23 cellular contexts compared by ENCODE assay signal in the genomic region with DNA sequence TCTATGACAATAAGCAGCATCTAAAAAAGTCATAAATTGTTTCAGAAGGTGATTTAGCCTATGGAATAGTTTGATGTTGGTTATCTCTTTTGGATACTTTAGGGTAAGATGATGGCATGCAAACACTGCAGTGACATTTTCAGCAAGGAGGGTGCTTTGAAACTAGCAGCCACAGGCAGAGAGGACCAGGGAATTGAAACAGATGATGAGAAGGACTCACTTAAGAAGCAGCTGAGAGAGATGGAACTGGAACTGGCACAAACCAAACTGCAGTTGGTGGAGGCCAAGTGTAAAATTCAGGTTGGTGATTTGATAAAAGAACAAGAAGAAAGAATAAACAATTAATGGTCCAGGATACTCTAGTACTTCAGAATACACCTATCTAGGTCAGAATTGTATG. TPM values are rescaled to one million over a fixed set of nuclear protein-coding genes. Genes with fewer than 3 reads are reported as not detected.
A peak's percentile ranks its signal among the peaks of the same experiment; 100 is the strongest.
DNase-seq lines count a peak whose midpoint lies in the region; ATAC-seq lines count a peak whose summit lies in the region.
"Had no signal": no experiment of that assay in that cellular context is flagged by ENCODE, and none has a peak within 500 bp of the region (broad histone marks: within the 10 kb centered on the region; RNA-seq: fewer than 3 reads in every experiment).

No MANE protein-coding gene starts in this region.

- POLR2A ChIA-PET in CD4-positive, alpha-beta memory T cell (lab: Charles Lee; ENCODE audit: partially characterized antibody), result interaction anchor here (0.8 to 1.9 kb wide), 6 partner anchors 11 to 188 kb away, joined by 3 to 28 read pairs (median 9); a partner anchor contains a TSS

- no peaks in the 10 kb centered on the region for H3K27me3 Mint-ChIP-seq in CD4-positive, alpha-beta memory T cell
- H3K27me3 Mint-ChIP-seq in immature natural killer cell (ENCODE audit: low read depth in 3 of 3), result peaks cover 0 to 4% (median 3%) of the 10 kb centered on the region in 3 donors
- H3K27me3 Mint-ChIP-seq: progenitor cell of endocrine pancreas, type B pancreatic cell had no signal

- H4K20me1 ChIP-seq in Karpas-422 (ENCODE audit: insufficient read depth, low read depth, low read length), result no peaks in the 10 kb centered on the region

- H3K4me3 ChIP-seq in CD4-positive, alpha-beta memory T cell (ENCODE audit: low read length in 2 of 2), result no peak overlapping the region
- H3K4me3 ChIP-seq in Karpas-422 (ENCODE audit: low read length), result no peak overlapping the region
- H3K4me3 ChIP-seq: GM23248 had no signal

- CTCF ChIA-PET in CD4-positive, alpha-beta memory T cell (lab: Charles Lee; ENCODE audit: partially characterized antibody), result interaction anchor here (1.3 to 1.9 kb wide), 4 partner anchors 10 to 218 kb away, joined by 3 to 8 read pairs (median 4); no protein-coding TSS in a partner anchor

- no peak for DNase-seq in CD4-positive, alpha-beta memory T cell
- no peak for DNase-seq in Karpas-422
- no peak for DNase-seq in immature natural killer cell
- DNase-seq in NCI-H446 treated with DMSO at 0.1 percent for 48 hours (lab: John Stamatoyannopoulos, UW), result no peak
- DNase-seq in SW480 (ENCODE audit: low spot score), result no peak
- no peak for DNase-seq in SKM-1 treated with dmso at 0.1 percent for 144 hours (lab: John Stamatoyannopoulos, UW; ENCODE audit: unreplicated experiment)
- DNase-seq: activated gamma-delta T cell, brain microvascular endothelial cell, DND-41, GM23248, head of caudate nucleus, left cardiac atrium, mammary epithelial cell, NCI-H1436, NCI-H2107, NCI-H524, T-helper 2 cell had no signal

- no peaks in the 10 kb centered on the region for H3K36me3 ChIP-seq in CD4-positive, alpha-beta memory T cell (ENCODE audit: insufficient read depth, low read length)
- H3K36me3 ChIP-seq in Karpas-422 (ENCODE audit: insufficient read depth, low read length), result no peaks in the 10 kb centered on the region
- H3K36me3 ChIP-seq: brain microvascular endothelial cell had no signal

- intact Hi-C loops in CD4-positive, alpha-beta memory T cell (cut with micrococcal nuclease), result no loop called here

- H3K4me2 ChIP-seq in Karpas-422 (ENCODE audit: low read depth, low read length, poor library complexity, severe bottlenecking), result no peak overlapping the region

- H3K9me2 ChIP-seq in Karpas-422 (replicated peaks; ENCODE audit: insufficient read depth, low read length), result no peaks in the 10 kb centered on the region

- peaks cover 23 to 30% (median 25%) of the 10 kb centered on the region in 4 donors for H3K4me1 Mint-ChIP-seq in CD4-positive, alpha-beta memory T cell
- peaks cover 35 to 57% of the 10 kb centered on the region in 2 donors for H3K4me1 Mint-ChIP-seq in immature natural killer cell

- H3K9me3 Mint-ChIP-seq in CD4-positive, alpha-beta memory T cell, result no peaks in the 10 kb centered on the region
- H3K9me3 Mint-ChIP-seq in immature natural killer cell, result no peaks in the 10 kb centered on the region
- H3K9me3 Mint-ChIP-seq: type B pancreatic cell had no signal

- ATAC-seq in GM18498 (IDR thresholded peaks at IDR 0.05; ENCODE audit: unreplicated experiment) (peak; percentile 44), GM18517 (IDR thresholded peaks at IDR 0.05; ENCODE audit: unreplicated experiment) (no peak)
- ATAC-seq: left cardiac atrium, sciatic nerve had no signal

- peak overlapping the region in 4 of 8 donors; percentile 11 to 58 (median 36) for H3K4me3 Mint-ChIP-seq in CD4-positive, alpha-beta memory T cell
- peak overlapping the region; percentile 6 to 66 (median 23) for H3K4me3 Mint-ChIP-seq in immature natural killer cell
- H3K4me3 Mint-ChIP-seq: type B pancreatic cell had no signal

- peaks cover 45 to 49% of the 10 kb centered on the region in 2 donors for H3K36me3 Mint-ChIP-seq in CD4-positive, alpha-beta memory T cell
- peaks cover 0 to 21% (median 8%) of the 10 kb centered on the region in 3 donors for H3K36me3 Mint-ChIP-seq in immature natural killer cell

- H3K79me2 ChIP-seq in Karpas-422 (ENCODE audit: low read length), result no peaks in the 10 kb centered on the region

- H3K9ac ChIP-seq in Karpas-422 (ENCODE audit: low read length), result no peak overlapping the region
- H3K9ac ChIP-seq: GM23248 had no signal

- no peaks in the 10 kb centered on the region for H3K9me3 ChIP-seq in CD4-positive, alpha-beta memory T cell (ENCODE audit: control insufficient read depth in 1 of 2, low read length in 2 of 2)
- no peaks in the 10 kb centered on the region for H3K9me3 ChIP-seq in Karpas-422 (ENCODE audit: low read length)
- H3K9me3 ChIP-seq: neutrophil had no signal

- H3K27ac ChIP-seq in CD4-positive, alpha-beta memory T cell (ENCODE audit: low read depth, low read length), result no peak overlapping the region
- H3K27ac ChIP-seq in Karpas-422 (ENCODE audit: low read length), result peak overlapping the region; percentile 21; the same call in 1 of the 2 replicates
- H3K27ac ChIP-seq: brain microvascular endothelial cell, GM23248, neutrophil had no signal

- H2AFZ ChIP-seq in Karpas-422 (ENCODE audit: low read length), result no peak overlapping the region

- peaks cover 15% of the 10 kb centered on the region for H3K4me1 ChIP-seq in CD4-positive, alpha-beta memory T cell (ENCODE audit: insufficient read depth, low read length)
- H3K4me1 ChIP-seq in Karpas-422 (ENCODE audit: low read length), result peaks cover 30% of the 10 kb centered on the region

- H3K27ac Mint-ChIP-seq in CD4-positive, alpha-beta memory T cell, result peak overlapping the region in 6 of 7 donors; percentile 34 to 92 (median 71)
- peak overlapping the region; percentile 71 to 95 (median 85) for H3K27ac Mint-ChIP-seq in immature natural killer cell
- H3K27ac Mint-ChIP-seq: progenitor cell of endocrine pancreas, type B pancreatic cell had no signal

- H3K27me3 ChIP-seq in CD4-positive, alpha-beta memory T cell (ENCODE audit: insufficient read depth, low read length), result no peaks in the 10 kb centered on the region
- no peaks in the 10 kb centered on the region for H3K27me3 ChIP-seq in Karpas-422 (ENCODE audit: low read length)
- H3K27me3 ChIP-seq: brain microvascular endothelial cell, neutrophil had no signal

RNA-seq across cellular contexts. Expression of a gene that starts 11.2 kb away (rescaled TPM):
- 100 to 1,000 TPM in 1 of 2 experiments, 10 to 100 TPM in 1; 98.3 to 105 TPM for total RNA-seq in CD4-positive, alpha-beta memory T cell
- 100 to 1,000 TPM; 161 to 226 TPM for polyA plus RNA-seq in CD4-positive, alpha-beta memory T cell
- total RNA-seq in Karpas-422 (2014; rRNA removed; shearing (Covaris generic); ENCODE audit: low replicate concordance), result 93.4 and 188 TPM in 2 replicates
- 100 to 1,000 TPM; 131 to 160 (median 135) TPM for polyA plus RNA-seq in immature natural killer cell

RNA-seq across cellular contexts. Expression of a gene that starts 34.7 kb away (rescaled TPM):
- 10 to 100 TPM; 39.3 to 40.6 TPM for total RNA-seq in CD4-positive, alpha-beta memory T cell
- polyA plus RNA-seq in CD4-positive, alpha-beta memory T cell, result 10 to 100 TPM; 59.2 to 62.6 TPM
- 38.3 and 41.7 TPM in 2 replicates for total RNA-seq in Karpas-422 (2014; rRNA removed; shearing (Covaris generic); ENCODE audit: low replicate concordance)
- 10 to 100 TPM; 42.5 to 52.1 (median 44.4) TPM for polyA plus RNA-seq in immature natural killer cell
